8 cellular contexts compared by ENCODE assay signal in genomic region chr20:56554869-56555268, GRCh38. TPM values are rescaled to one million over a fixed set of nuclear protein-coding genes. Genes with fewer than 3 reads are reported as not detected.
DNase-seq lines count a peak whose midpoint lies in the region; ATAC-seq, FAIRE-seq and TF ChIP-seq lines count a peak whose summit lies in the region.

No MANE protein-coding gene starts in this region.

- H3K36me3 ChIP-seq in GM23248 (ENCODE audit: low read depth) (no peaks in the 10 kb centered on the region), lung (ENCODE audit: control insufficient read depth in 2 of 2, insufficient read depth in 2 of 2, low read length in 2 of 2) (no peaks in the 10 kb centered on the region)
- no peaks in the 10 kb centered on the region for H3K36me3 ChIP-seq in CD8-positive, alpha-beta memory T cell (ENCODE audit: insufficient read depth, low read length)

- no peaks in the 10 kb centered on the region for H3K9me3 Mint-ChIP-seq in activated T-cell treated with anti-CD3 and anti-CD28 coated beads, Interleukin-2, amount 50 U/mL, for 4 hours
- H3K9me3 Mint-ChIP-seq in CD8-positive, alpha-beta memory T cell: no peaks in the 10 kb centered on the region

- H3K4me2 ChIP-seq in GM23248 (ENCODE audit: unreplicated experiment): peak overlapping the region; percentile 69

- FAIRE-seq in HTR-8/SVneo (lab: Jason Lieb, UNC): peak; percentile 71

- no peak overlapping the region for H3K4me3 Mint-ChIP-seq in activated T-cell treated with anti-CD3 and anti-CD28 coated beads, Interleukin-2, amount 50 U/mL, for 4 hours
- no peak overlapping the region for H3K4me3 Mint-ChIP-seq in CD8-positive, alpha-beta memory T cell

- POLR2A ChIA-PET in CD8-positive, alpha-beta memory T cell (lab: Charles Lee): no interaction called here

- H3K4me3 ChIP-seq in GM23248: peak overlapping the region; percentile 56
- no peak overlapping the region for H3K4me3 ChIP-seq in choroid plexus epithelial cell (ENCODE audit: low read depth, low read length)
- no peak overlapping the region for H3K4me3 ChIP-seq in lung
- H3K4me3 ChIP-seq in CD8-positive, alpha-beta memory T cell (ENCODE audit: low read length): no peak overlapping the region

- H3K9me3 ChIP-seq in GM23248 (ENCODE audit: low read depth) (no peaks in the 10 kb centered on the region), lung (ENCODE audit: control insufficient read depth in 2 of 2, insufficient read depth in 1 of 2, low read length in 1 of 2) (peaks cover 0 to 1% of the 10 kb centered on the region in 2 donors)
- no peaks in the 10 kb centered on the region for H3K9me3 ChIP-seq in CD8-positive, alpha-beta memory T cell (ENCODE audit: low read length)

- H4K20me1 ChIP-seq in GM23248 (ENCODE audit: insufficient read depth): no peaks in the 10 kb centered on the region

- peak; percentile 81 to 84 for ATAC-seq in activated T-cell treated with anti-CD3 and anti-CD28 coated beads, Interleukin-2, amount 50 U/mL, for 4 hours
- ATAC-seq in lung (ENCODE audit: insufficient read depth, low FRiP score): peak; percentile 64

- H3K27me3 ChIP-seq in GM23248 (replicated peaks; ENCODE audit: insufficient read depth): no peaks in the 10 kb centered on the region
- H3K27me3 ChIP-seq in lung (ENCODE audit: control insufficient read depth, insufficient read depth): no peaks in the 10 kb centered on the region
- no peaks in the 10 kb centered on the region for H3K27me3 ChIP-seq in CD8-positive, alpha-beta memory T cell (ENCODE audit: insufficient read depth, low read length, poor library complexity, severe bottlenecking)

- no peak overlapping the region for H3K27ac Mint-ChIP-seq in CD8-positive, alpha-beta memory T cell

- H3F3A ChIP-seq in GM23248 (ENCODE audit: insufficient read depth): peaks cover 15% of the 10 kb centered on the region; the same call in 1 of the 2 replicates

- no peaks in the 10 kb centered on the region for H3K9me2 ChIP-seq in GM23248 (ENCODE audit: insufficient read depth)

- H3K4me1 Mint-ChIP-seq in activated T-cell treated with anti-CD3 and anti-CD28 coated beads, Interleukin-2, amount 50 U/mL, for 4 hours (ENCODE audit: low read depth): peaks cover 5% of the 10 kb centered on the region
- H3K4me1 Mint-ChIP-seq in CD8-positive, alpha-beta memory T cell: no peaks in the 10 kb centered on the region

- H3K4me1 ChIP-seq in GM23248 (ENCODE audit: insufficient read depth) (peaks cover 11% of the 10 kb centered on the region), lung (ENCODE audit: control insufficient read depth in 2 of 2, insufficient read depth in 2 of 2, low read length in 2 of 2) (peaks cover 0 to 1% of the 10 kb centered on the region in 2 donors)
- no peaks in the 10 kb centered on the region for H3K4me1 ChIP-seq in CD8-positive, alpha-beta memory T cell (ENCODE audit: insufficient read depth, low read length)

- H3K36me3 Mint-ChIP-seq in activated T-cell treated with anti-CD3 and anti-CD28 coated beads, Interleukin-2, amount 50 U/mL, for 4 hours (ENCODE audit: insufficient read depth): no peaks in the 10 kb centered on the region
- H3K36me3 Mint-ChIP-seq in CD8-positive, alpha-beta memory T cell: no peaks in the 10 kb centered on the region

- TF ChIP-seq CTCF in choroid plexus epithelial cell (conservative IDR thresholded peaks at IDR 0.05; ENCODE audit: low read depth, low read length) (peak; percentile 29), lung (IDR thresholded peaks at IDR 0.05; ENCODE audit: control extremely low read depth, extremely low read depth) (no peak)

- WGBS in GM23248 (ENCODE audit: low coverage in 1 of 2, low lambda C conversion rate in 2 of 2, missing lambda C conversion rate in 2 of 2), 2 experiments: 0 to 2% methylated on average over 4 of the region's 4 CpGs
- WGBS in lung, 2 donors: 5 to 9% methylated on average over 4 of the region's 4 CpGs

- peak overlapping the region; percentile 54 for H3K27ac ChIP-seq in GM23248
- no peak overlapping the region for H3K27ac ChIP-seq in lung (ENCODE audit: low read depth in 1 of 2, low read length in 1 of 2)
- no peak overlapping the region for H3K27ac ChIP-seq in CD8-positive, alpha-beta memory T cell (ENCODE audit: low read depth, low read length)

- peak overlapping the region; percentile 42 for H3K9ac ChIP-seq in GM23248

- H2AFZ ChIP-seq in GM23248: no peak overlapping the region

- H3K79me2 ChIP-seq in GM23248 (ENCODE audit: insufficient read depth): no peaks in the 10 kb centered on the region

- no peaks in the 10 kb centered on the region for H3K27me3 Mint-ChIP-seq in activated T-cell treated with anti-CD3 and anti-CD28 coated beads, Interleukin-2, amount 50 U/mL, for 4 hours (ENCODE audit: low read depth)
- H3K27me3 Mint-ChIP-seq in CD8-positive, alpha-beta memory T cell: peaks cover 0 to 3% of the 10 kb centered on the region in 2 donors

- CTCF ChIA-PET in CD8-positive, alpha-beta memory T cell (lab: Charles Lee): no interaction called here

- no peak for DNase-seq in activated T-cell treated with anti-CD3 and anti-CD28 coated beads, Interleukin-2, amount 50 U/mL, for 4 hours
- DNase-seq in activated T-cell treated with anti-CD3 and anti-CD28 coated beads, Interleukin-2, amount 50 U/mL, for 1 hour: no peak
- DNase-seq in GM23248: peak; percentile 97
- DNase-seq in HTR-8/SVneo (ENCODE audit: insufficient read length, low spot score): peak; percentile 97
- peak; percentile 83 for DNase-seq in OCI-M1 (lab: John Stamatoyannopoulos, UW)
- peak; percentile 98 for DNase-seq in choroid plexus epithelial cell (ENCODE audit: low read depth)
- peak; percentile 51 for DNase-seq in lung (ENCODE audit: low spot score)
- DNase-seq in CD8-positive, alpha-beta memory T cell: no peak

- in situ Hi-C loops in GM23248 (cut with MboI): loop anchor here (10.0 kb wide), 1 partner anchor 420 kb away; no protein-coding TSS in a partner anchor

RNA-seq across cellular contexts. Expression of gene FAM209B, which starts 21.8 kb away (rescaled TPM):
- 1 to 10 TPM in 2 of 3 donors, under 1 TPM in 1; 0.40 to 1.5 (median 1.1) TPM for total RNA-seq in activated T-cell treated with anti-CD3 and anti-CD28 coated beads, Interleukin-2, amount 50 U/mL, for 4 hours
- total RNA-seq in GM23248 (2014; rRNA removed; shearing (Covaris generic)): not detected in 2 replicates
- polyA plus RNA-seq in GM23248 (2016; fragmentation: Nextera tagmentation; extraction: Ambion mirVana): not detected in 2 replicates
- total RNA-seq in lung: under 1 TPM in 1 of 2 donors, not detected in 1; 0.55 TPM
- polyA plus RNA-seq in lung: 1 to 10 TPM in 1 of 2 donors, under 1 TPM in 1; 0.64 to 1.3 TPM
- total RNA-seq in CD8-positive, alpha-beta memory T cell: 1 to 10 TPM in 1 of 2 experiments, under 1 TPM in 1; 0.46 to 1.2 TPM
- 0.61 TPM for polyA plus RNA-seq in CD8-positive, alpha-beta memory T cell

RNA-seq across cellular contexts. Expression of gene FAM209A, which starts 30.3 kb away (rescaled TPM):
- total RNA-seq in activated T-cell treated with anti-CD3 and anti-CD28 coated beads, Interleukin-2, amount 50 U/mL, for 4 hours: 1 to 10 TPM in 2 of 3 donors, under 1 TPM in 1; 0.73 to 1.4 (median 1.4) TPM
- total RNA-seq in GM23248 (2014; rRNA removed; shearing (Covaris generic)): not detected in 2 replicates
- not detected in 2 replicates for polyA plus RNA-seq in GM23248 (2016; fragmentation: Nextera tagmentation; extraction: Ambion mirVana)
- under 1 TPM in 1 of 2 donors, not detected in 1; 0.95 TPM for total RNA-seq in lung
- under 1 TPM; 0.49 to 0.59 TPM for polyA plus RNA-seq in lung
- total RNA-seq in CD8-positive, alpha-beta memory T cell: 1 to 10 TPM; 1.0 to 1.2 TPM
- 0.33 TPM for polyA plus RNA-seq in CD8-positive, alpha-beta memory T cell

Comparison
In these comparisons a context has a peak if more than half of its experiments do, and no peak if none do; other contexts are left out.
1. DNase-seq: peak in GM23248 (single experiment), HTR-8/SVneo (single experiment), OCI-M1 (single experiment), choroid plexus epithelial cell (single experiment) and lung (single experiment); none in activated T-cell treated with anti-CD3 and anti-CD28 coated beads, Interleukin-2, amount 50 U/mL, for 4 hours (single experiment), activated T-cell treated with anti-CD3 and anti-CD28 coated beads, Interleukin-2, amount 50 U/mL, for 1 hour (single experiment) and CD8-positive, alpha-beta memory T cell (0 of 5).